Comparison of ENCODE assay signal across 8 cellular contexts in the genomic region with DNA sequence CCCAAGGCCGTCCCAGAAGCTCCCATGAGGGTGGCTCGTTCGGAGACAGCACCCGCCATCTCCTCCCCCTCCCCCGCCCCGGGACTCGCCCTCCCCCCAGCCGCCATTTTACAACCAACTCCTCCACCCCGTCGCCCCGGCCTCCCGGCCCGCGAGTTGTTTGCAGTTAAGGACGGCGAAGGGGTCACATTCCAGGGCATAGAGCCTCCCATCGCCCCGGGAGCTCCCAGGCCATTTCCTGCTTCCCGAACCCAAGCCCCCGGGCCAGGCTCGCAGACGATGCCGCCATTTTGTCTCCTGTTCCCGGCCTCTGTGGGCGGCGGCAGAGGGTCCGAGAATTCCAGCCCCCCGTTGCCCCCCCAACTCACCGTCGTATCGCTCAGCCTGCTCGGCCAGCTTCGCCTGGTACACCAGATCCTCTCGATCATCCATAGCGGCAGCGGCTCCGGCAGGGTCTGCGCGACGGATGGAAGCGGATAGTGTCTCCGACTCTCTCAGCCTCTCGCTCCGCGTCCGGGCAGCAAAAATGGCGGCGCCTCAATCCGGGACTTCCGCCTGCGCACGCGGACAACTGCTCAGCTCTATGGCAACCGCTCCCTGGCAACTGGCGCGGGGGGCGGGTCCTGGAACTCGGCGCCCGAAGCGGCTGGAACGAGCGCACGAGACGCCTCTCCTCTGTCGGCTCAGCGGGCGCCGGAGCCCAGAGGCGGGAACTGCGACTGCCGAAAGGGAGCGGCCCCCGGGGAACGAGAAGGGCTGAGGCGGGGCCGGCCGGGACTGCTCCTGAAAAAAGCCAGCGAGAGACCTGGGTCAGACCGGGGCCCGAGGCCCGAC. TPM values are rescaled to one million over a fixed set of nuclear protein-coding genes. Genes with fewer than 3 reads are reported as not detected.
A peak's percentile ranks its signal among the peaks of the same experiment; 100 is the strongest.
DNase-seq lines count a peak whose midpoint lies in the region; ATAC-seq and TF ChIP-seq lines count a peak whose summit lies in the region.

Gene YWHAE, minus strand, starts transcription at position 544 of the 834 bp plus-strand sequence. Its CDS starts 112 bp downstream, at position 432.

- WGBS in adipose tissue, 3 donors, result 1% methylated on average over 79 to 82 of the region's 82 CpGs

- peaks cover 20% of the 10 kb centered on the region for H3K36me3 Mint-ChIP-seq in type B pancreatic cell

- peak within 1 kb of the TSS; percentile 100 for H3K4me3 Mint-ChIP-seq in type B pancreatic cell

- TF ChIP-seq CTCF in GM12865 (IDR thresholded peaks at IDR 0.05; ENCODE audit: insufficient read depth, low read depth, low read length, missing control alignments), result no peak
- TF ChIP-seq CTCF in type B pancreatic cell (conservative IDR thresholded peaks at IDR 0.05), result no peak

- peak within 1 kb of the TSS; percentile 87 for H3K27ac ChIP-seq in adipose tissue (ENCODE audit: low read depth, low read length)

- H3K4me1 Mint-ChIP-seq in type B pancreatic cell (ENCODE audit: unreplicated experiment), result peaks cover 12% of the 10 kb centered on the region

- no peaks in the 10 kb centered on the region for H3K9me3 Mint-ChIP-seq in type B pancreatic cell

- intact Hi-C loops in cardiac septum (cut with DNase I), result loop anchor here (5.0 kb wide), 2 partner anchors 38 to 57 kb away; partner anchors contain the start of gene CRK

- peaks cover 4% of the 10 kb centered on the region for H3K27me3 Mint-ChIP-seq in type B pancreatic cell

- peak within 1 kb of the TSS; percentile 100 for H3K27ac Mint-ChIP-seq in type B pancreatic cell

- ATAC-seq in HG02798 (IDR thresholded peaks at IDR 0.05; ENCODE audit: poor library complexity, unreplicated experiment), result peak; percentile 96

- DNase-seq in GM12865 (ENCODE audit: low read depth) (peak; percentile 97), NCI-H1436 (lab: John Stamatoyannopoulos, UW) (peak; percentile 97), T follicular helper cell (ENCODE audit: low read depth) (peak; percentile 94), cardiac septum (ENCODE audit: low spot score) (peak; percentile 99), pons (ENCODE audit: low spot score) (peak; percentile 89), type B pancreatic cell (ENCODE audit: extremely low spot score, unreplicated experiment) (peak; percentile 98)

- peak within 1 kb of the TSS; percentile 90 for H3K4me3 ChIP-seq in GM12865 (ENCODE audit: low read depth, low read length)

RNA-seq across cellular contexts. Expression of gene YWHAE, which starts in this region (rescaled TPM):
- polyA plus RNA-seq in adipose tissue, result 100 to 1,000 TPM; 176 to 479 (median 340) TPM
- total RNA-seq in cardiac septum (582 TPM), type B pancreatic cell (ENCODE audit: low replicate concordance) (674 and 773 TPM in 2 replicates)

Comparison
In these comparisons a context has a peak if more than half of its experiments do, and no peak if none do; other contexts are left out.
1. Peak in every context shown above with its lines: DNase-seq, ATAC-seq, H3K4me3 ChIP-seq and H3K27ac ChIP-seq.